In genomic region chr14:70416717-70417349, GRCh38 we compare ENCODE assay signal across 1 cellular context.
TF ChIP-seq lines count a peak whose summit lies in the region.

Gene SYNJ2BP (minus strand): TSS chr14:70417090. CDS start chr14:70416963, 127 bp downstream.

TF ChIP-seq in GM23338, 12 proteins besides CTCF, POLR2A, EP300 and RAD21 (continued from another document):
- TF ChIP-seq REST (IDR thresholded peaks at IDR 0.05; ENCODE audit: unreplicated experiment) (no peak), EZH2phosphoT487 (IDR thresholded peaks at IDR 0.05; ENCODE audit: unreplicated experiment) (no peak)
TF ChIP-seq in GM23338: peak in this region for 2.
